17 cellular contexts compared by ENCODE assay signal in genomic region chr9:123893831-123894460, GRCh38. TPM values are rescaled to one million over a fixed set of nuclear protein-coding genes. Genes with fewer than 3 reads are reported as not detected.
DNase-seq lines count a peak whose midpoint lies in the region; ATAC-seq, FAIRE-seq and TF ChIP-seq lines count a peak whose summit lies in the region.
"Had no signal": no experiment of that assay in that cellular context is flagged by ENCODE, and none has a peak within 500 bp of the region (broad histone marks: within the 10 kb centered on the region; RNA-seq: fewer than 3 reads in every experiment).

No MANE protein-coding gene starts in this region.

- DNase-seq in EH (ENCODE audit: low read depth) (peak; percentile 58), bronchial epithelial cell (ENCODE audit: low read depth) (peak; percentile 10), mesenchymal stem cell (peak; percentile 73), posterior vena cava (ENCODE audit: low spot score) (no peak), GM13976 (ENCODE audit: low spot score) (no peak), caudate nucleus (lab: John Stamatoyannopoulos, UW) (no peak)
- no peak for DNase-seq in CD8-positive, alpha-beta T cell
- DNase-seq: activated CD8-positive, alpha-beta T cell treated with anti-CD3 and anti-CD28 coated beads, Interleukin-2, amount 10 ng/mL, durations not matched to agents 7 days and 5 days; activated naive CD4-positive, alpha-beta T cell treated with Interleukin-2 at 50 U/mL for 16 hours; erythroblast; KBM-7; NCI-H1694 treated with DMSO at 0.1 percent for 48 hours; NCI-H774; stimulated activated CD4-positive, alpha-beta T cell treated with anti-CD3 and anti-CD28 coated beads, Interleukin-4, amount 100 ng/mL, for 24 hours; stimulated activated naive B cell treated with anti-CD40 and anti-IgM and Interleukin-4, amounts not matched to agents 10 μg/mL and 1 μg/mL and 100 μg/mL, for 72 hours had no signal

- peaks cover 7% of the 10 kb centered on the region for H3K4me1 Mint-ChIP-seq in CD8-positive, alpha-beta T cell (ENCODE audit: low read depth)

- H3K9me3 Mint-ChIP-seq in CD8-positive, alpha-beta T cell = no peaks in the 10 kb centered on the region
- H3K9me3 Mint-ChIP-seq: CD14-positive monocyte; stimulated activated naive B cell treated with anti-CD40 and anti-IgM and Interleukin-4, amounts not matched to agents 10 μg/mL and 1 μg/mL and 100 μg/mL, for 72 hours had no signal

- H2BK15ac ChIP-seq in mesenchymal stem cell (ENCODE audit: low read depth, poor library complexity, severe bottlenecking) = no peak overlapping the region

- H3K4me2 ChIP-seq in mesenchymal stem cell (ENCODE audit: low read length, poor library complexity, severe bottlenecking) = no peak overlapping the region

- H3K36me3 ChIP-seq in HUES6 (ENCODE audit: control insufficient read depth, insufficient read depth, low read length) (no peaks in the 10 kb centered on the region), bronchial epithelial cell (ENCODE audit: control insufficient read depth, insufficient read depth, low read length) (no peaks in the 10 kb centered on the region), mesenchymal stem cell (ENCODE audit: control insufficient read depth in 1 of 2, insufficient read depth in 2 of 2, low read depth in 1 of 2, low read length in 2 of 2) (no peaks in the 10 kb centered on the region)
- no peaks in the 10 kb centered on the region for H3K36me3 ChIP-seq in CD8-positive, alpha-beta T cell (ENCODE audit: insufficient read depth, low read length)

- no peak overlapping the region for H2BK5ac ChIP-seq in mesenchymal stem cell (ENCODE audit: low read depth, low read length, poor library complexity, severe bottlenecking)

- H2BK120ac ChIP-seq in mesenchymal stem cell (ENCODE audit: low read depth, low read length) = no peak overlapping the region

- H3K79me1 ChIP-seq in mesenchymal stem cell (replicated peaks; ENCODE audit: low read length, poor library complexity, severe bottlenecking) = peaks cover 32% of the 10 kb centered on the region

- ATAC-seq in CD8-positive, alpha-beta T cell = no peak
- ATAC-seq: activated CD8-positive, alpha-beta T cell treated with anti-CD3 and anti-CD28 coated beads, Interleukin-2, amount 10 ng/mL, durations not matched to agents 7 days and 5 days; stimulated activated naive B cell treated with anti-CD40 and anti-IgM and Interleukin-4, amounts not matched to agents 10 μg/mL and 1 μg/mL and 100 μg/mL, for 72 hours had no signal

- intact Hi-C loops in posterior vena cava (cut with DNase I) = no loop called here
- intact Hi-C loops in CD8-positive, alpha-beta T cell (cut with DNase I, micrococcal nuclease) = no loop called here

- H3K27me3 ChIP-seq in HUES6 (ENCODE audit: control insufficient read depth, insufficient read depth, low read length) (no peaks in the 10 kb centered on the region), bronchial epithelial cell (ENCODE audit: control insufficient read depth, insufficient read depth, low read length) (no peaks in the 10 kb centered on the region), mesenchymal stem cell (ENCODE audit: control insufficient read depth in 1 of 2, insufficient read depth in 1 of 2, low read length in 2 of 2) (no peaks in the 10 kb centered on the region)
- no peaks in the 10 kb centered on the region for H3K27me3 ChIP-seq in CD8-positive, alpha-beta T cell (ENCODE audit: insufficient read depth, low read length)

- H3K4me1 ChIP-seq in HUES6 (ENCODE audit: control insufficient read depth, insufficient read depth, low read length) (peaks cover 33% of the 10 kb centered on the region), mesenchymal stem cell (ENCODE audit: control insufficient read depth, insufficient read depth, low read depth, low read length) (no peaks in the 10 kb centered on the region)
- no peaks in the 10 kb centered on the region for H3K4me1 ChIP-seq in CD8-positive, alpha-beta T cell (ENCODE audit: insufficient read depth, low read length)

- H3K9me3 ChIP-seq in HUES6 (ENCODE audit: control insufficient read depth, insufficient read depth, low read depth, low read length) = no peaks in the 10 kb centered on the region
- no peaks in the 10 kb centered on the region for H3K9me3 ChIP-seq in mesenchymal stem cell (ENCODE audit: control insufficient read depth, low read length)
- no peaks in the 10 kb centered on the region for H3K9me3 ChIP-seq in CD8-positive, alpha-beta T cell (ENCODE audit: low read length)

- no peaks in the 10 kb centered on the region for H3K27me3 Mint-ChIP-seq in CD8-positive, alpha-beta T cell (ENCODE audit: low read depth)
- H3K27me3 Mint-ChIP-seq: stimulated activated naive B cell treated with anti-CD40 and anti-IgM and Interleukin-4, amounts not matched to agents 10 μg/mL and 1 μg/mL and 100 μg/mL, for 72 hours had no signal

- WGBS in mesenchymal stem cell = no CpG with 5 or more reads among the region's 4 CpGs

- H3K27ac ChIP-seq in HUES6 (ENCODE audit: low read depth, low read length) = no peak overlapping the region
- H3K27ac ChIP-seq in mesenchymal stem cell (ENCODE audit: low read length, poor library complexity, severe bottlenecking) = no peak overlapping the region
- H3K27ac ChIP-seq in CD8-positive, alpha-beta T cell (ENCODE audit: low read depth, low read length) = no peak overlapping the region
- H3K27ac ChIP-seq in caudate nucleus (ENCODE audit: low read depth, low read length) = no peak overlapping the region

- no peak overlapping the region for H3K14ac ChIP-seq in mesenchymal stem cell (ENCODE audit: low read length in 2 of 2)

- in situ Hi-C loops in GM13976 (cut with MboI; ENCODE audit: low sequenced_read_pairs, unreplicated experiment) = no loop called here

- no peak overlapping the region for H2BK12ac ChIP-seq in mesenchymal stem cell (ENCODE audit: low read length in 2 of 2)

- TF ChIP-seq CTCF in bronchial epithelial cell (IDR thresholded peaks at IDR 0.05; ENCODE audit: insufficient read depth, low read length, severe bottlenecking) = no peak
- no peak for TF ChIP-seq CTCF in GM13976 (IDR thresholded peaks at IDR 0.05; ENCODE audit: borderline replicate concordance, control extremely low read depth, extremely low read depth, insufficient read depth, missing control alignments)
- no peak for TF ChIP-seq CTCF in CD8-positive, alpha-beta T cell (IDR thresholded peaks at IDR 0.05)

- FAIRE-seq in bronchial epithelial cell (lab: Jason Lieb, UNC) = no peak

- no peak overlapping the region for H3K4me3 Mint-ChIP-seq in CD8-positive, alpha-beta T cell
- H3K4me3 Mint-ChIP-seq: activated CD8-positive, alpha-beta T cell treated with anti-CD3 and anti-CD28 coated beads, Interleukin-2, amount 10 ng/mL, durations not matched to agents 7 days and 5 days; CD14-positive monocyte; stimulated activated naive B cell treated with anti-CD40 and anti-IgM and Interleukin-4, amounts not matched to agents 10 μg/mL and 1 μg/mL and 100 μg/mL, for 72 hours had no signal

- no peak overlapping the region for H2AK5ac ChIP-seq in mesenchymal stem cell (ENCODE audit: low read length, severe bottlenecking)

- H3K9ac ChIP-seq in HUES6 (ENCODE audit: low read length) (no peak overlapping the region), mesenchymal stem cell (ENCODE audit: low read length) (peak overlapping the region; percentile 61)

- no peak overlapping the region for H3K23ac ChIP-seq in mesenchymal stem cell (ENCODE audit: low read length in 2 of 2)

- POLR2A ChIA-PET in CD8-positive, alpha-beta T cell (lab: Charles Lee) = no interaction called here

- peaks cover 3% of the 10 kb centered on the region for H3K36me3 Mint-ChIP-seq in CD8-positive, alpha-beta T cell
- H3K36me3 Mint-ChIP-seq: stimulated activated naive B cell treated with anti-CD40 and anti-IgM and Interleukin-4, amounts not matched to agents 10 μg/mL and 1 μg/mL and 100 μg/mL, for 72 hours had no signal

- no peak overlapping the region for H4K8ac ChIP-seq in mesenchymal stem cell (ENCODE audit: low read length)

- H3K4me3 ChIP-seq in HUES6 (ENCODE audit: low read depth, low read length) (0 out of 2 replicates have a peak overlapping the region, but pooled peaks have one; percentile 8), bronchial epithelial cell (ENCODE audit: low read depth, low read length) (no peak overlapping the region), mesenchymal stem cell (ENCODE audit: insufficient read depth in 1 of 2, low read depth in 1 of 2, low read length in 2 of 2) (peak overlapping the region in 1 of 2 experiments; percentile 50)
- no peak overlapping the region for H3K4me3 ChIP-seq in CD8-positive, alpha-beta T cell (ENCODE audit: low read depth, low read length)

- no peak overlapping the region for H4K91ac ChIP-seq in mesenchymal stem cell (ENCODE audit: low read length)

- H3K18ac ChIP-seq in mesenchymal stem cell (ENCODE audit: low read depth in 1 of 2, low read length in 2 of 2) = peak overlapping the region in 1 of 2 experiments; percentile 49

- H3K4ac ChIP-seq in mesenchymal stem cell (ENCODE audit: low read depth in 1 of 2, low read length in 2 of 2) = no peak overlapping the region

- H3K27ac Mint-ChIP-seq in CD8-positive, alpha-beta T cell = no peak overlapping the region
- H3K27ac Mint-ChIP-seq: activated CD8-positive, alpha-beta T cell treated with anti-CD3 and anti-CD28 coated beads, Interleukin-2, amount 10 ng/mL, durations not matched to agents 7 days and 5 days; stimulated activated naive B cell treated with anti-CD40 and anti-IgM and Interleukin-4, amounts not matched to agents 10 μg/mL and 1 μg/mL and 100 μg/mL, for 72 hours had no signal

- H2AFZ ChIP-seq in mesenchymal stem cell (ENCODE audit: low read depth, low read length) = no peak overlapping the region

- CTCF ChIA-PET in CD8-positive, alpha-beta T cell (lab: Charles Lee) = interaction anchor here (0.6 kb wide), 1 partner anchor 194 kb away, joined by 4 read pairs; no protein-coding TSS in a partner anchor

RNA-seq across cellular contexts. Expression of gene DENND1A, which starts 36.0 kb away (rescaled TPM):
- 6.1 and 8.3 TPM in 2 replicates for total RNA-seq in bronchial epithelial cell
- 16.6 TPM for polyA plus RNA-seq in mesenchymal stem cell (2013, experiment 1 of 2)
- polyA plus RNA-seq in mesenchymal stem cell (2013, experiment 2 of 2) = 16.1 TPM
- total RNA-seq in posterior vena cava = 10 to 100 TPM; 22.8 to 24.4 TPM
- 10 to 100 TPM; 17.5 to 18.7 TPM for total RNA-seq in CD8-positive, alpha-beta T cell

Comparison
In these comparisons a context has a peak if more than half of its experiments do, and no peak if none do; other contexts are left out.
1. DNase-seq: peak in EH (single experiment), bronchial epithelial cell (single experiment) and mesenchymal stem cell (single experiment); none in posterior vena cava (single experiment), GM13976 (single experiment), CD8-positive, alpha-beta T cell (0 of 7) and caudate nucleus (0 of 61).